Comparison of ENCODE assay signal across 9 cellular contexts in the genomic region with DNA sequence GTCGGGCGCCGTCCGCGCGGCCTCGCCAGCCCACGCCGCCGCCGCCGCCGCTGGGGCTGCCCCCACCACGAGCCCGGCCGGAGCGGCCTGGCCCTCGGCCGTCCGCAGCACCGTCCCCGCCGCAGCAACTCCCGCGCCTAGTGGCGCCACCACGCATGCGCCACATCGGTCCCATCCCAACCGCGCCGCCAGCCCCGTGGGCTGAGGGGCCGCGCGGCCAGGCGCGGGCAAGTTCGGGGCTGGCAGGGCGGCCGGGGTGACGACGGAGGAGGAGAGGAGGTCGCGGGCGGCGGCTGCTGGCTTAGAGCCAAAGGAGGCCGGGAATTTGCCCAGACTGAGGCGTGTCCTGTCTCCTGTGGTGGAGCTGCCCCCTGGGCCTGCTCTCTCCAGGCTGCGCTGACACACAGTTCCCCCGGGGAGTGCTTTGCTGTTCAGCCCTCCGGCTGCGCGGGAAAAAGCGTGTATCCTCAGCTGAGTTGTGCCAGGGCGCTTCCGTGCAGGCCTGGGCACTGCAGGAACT. TPM values are rescaled to one million over a fixed set of nuclear protein-coding genes. Genes with fewer than 3 reads are reported as not detected.
DNase-seq lines count a peak whose midpoint lies in the region; ATAC-seq and TF ChIP-seq lines count a peak whose summit lies in the region.
"Had no signal": no experiment of that assay in that cellular context is flagged by ENCODE, and none has a peak within 500 bp of the region (broad histone marks: within the 10 kb centered on the region; RNA-seq: fewer than 3 reads in every experiment).

A gene (minus strand): TSS at position 298 of the 520 bp plus-strand sequence. CDS start 132 bp downstream, at position 166.

- peaks cover 0 to 3% (median 1%) of the 10 kb centered on the region in 3 donors for H3K27me3 Mint-ChIP-seq in immature natural killer cell (ENCODE audit: low read depth in 3 of 3)

- DNase-seq in SIG-M5 treated with dmso at 0.1 percent for 504 hours (lab: John Stamatoyannopoulos, UW; ENCODE audit: unreplicated experiment), result peak; percentile 12
- DNase-seq in SIG-M5 (lab: John Stamatoyannopoulos, UW), result no peak
- peak; percentile 29 to 88 (median 85) for DNase-seq in Peyer's patch
- peak; percentile 63 for DNase-seq in choroid plexus epithelial cell (ENCODE audit: low read depth)
- peak in 2 of 3 donors; percentile 41 for DNase-seq in immature natural killer cell
- no peak for DNase-seq in activated gamma-delta T cell treated with Interleukin-2 at 50 U/mL for 16 hours

- H3K27ac ChIP-seq in Peyer's patch, result peak within 1 kb of the TSS; percentile 76 to 98 (median 95)
- H3K27ac ChIP-seq: BLaER1 had no signal

- H3K9me3 Mint-ChIP-seq in immature natural killer cell, result peaks cover 5 to 18% (median 13%) of the 10 kb centered on the region in 6 donors

- peak within 1 kb of the TSS; percentile 68 to 80 (median 74) for H3K4me3 Mint-ChIP-seq in immature natural killer cell

- H3K36me3 ChIP-seq in Peyer's patch (no peaks in the 10 kb centered on the region), skeletal muscle satellite cell (ENCODE audit: insufficient read depth, low read length) (no peaks in the 10 kb centered on the region)
- H3K36me3 ChIP-seq: BLaER1 had no signal

- TF ChIP-seq CTCF in Peyer's patch (IDR thresholded peaks at IDR 0.05) (peak in 2 of 6 experiments; percentile 37 to 42), choroid plexus epithelial cell (conservative IDR thresholded peaks at IDR 0.05; ENCODE audit: low read depth, low read length) (no peak)

- no peak for TF ChIP-seq POLR2A in Peyer's patch (IDR thresholded peaks at IDR 0.05)

- peak; percentile 47 for ATAC-seq in HG03520 (IDR thresholded peaks at IDR 0.05; ENCODE audit: unreplicated experiment)

- H3K27ac Mint-ChIP-seq in immature natural killer cell, result peak within 1 kb of the TSS in 2 of 6 donors; percentile 19 to 22

- peak within 1 kb of the TSS; percentile 91 for H3K9ac ChIP-seq in skeletal muscle satellite cell (ENCODE audit: low read depth, low read length)
- H3K9ac ChIP-seq: BLaER1 had no signal

- H3K4me2 ChIP-seq in skeletal muscle satellite cell (ENCODE audit: low read length), result peak within 1 kb of the TSS; percentile 83
- H3K4me2 ChIP-seq: BLaER1 had no signal

- peaks cover 12 to 16% of the 10 kb centered on the region in 2 donors for H3K4me1 Mint-ChIP-seq in immature natural killer cell

- H3K9me3 ChIP-seq in Peyer's patch (peaks cover 0 to 4% (median 0%) of the 10 kb centered on the region in 4 donors), skeletal muscle satellite cell (replicated peaks; ENCODE audit: low read length) (no peaks in the 10 kb centered on the region)

- no peaks in the 10 kb centered on the region for H3K36me3 Mint-ChIP-seq in immature natural killer cell

- H3K27me3 ChIP-seq in Peyer's patch, result no peaks in the 10 kb centered on the region
- H3K27me3 ChIP-seq in skeletal muscle satellite cell (ENCODE audit: control insufficient read depth, insufficient read depth, low read length), result no peaks in the 10 kb centered on the region
- H3K27me3 ChIP-seq: BLaER1 had no signal

- peak within 1 kb of the TSS; percentile 45 to 86 (median 64) for H3K4me3 ChIP-seq in Peyer's patch
- peak within 1 kb of the TSS; percentile 66 for H3K4me3 ChIP-seq in choroid plexus epithelial cell (ENCODE audit: low read depth, low read length)
- H3K4me3 ChIP-seq in skeletal muscle satellite cell (ENCODE audit: low read length), result peak within 1 kb of the TSS; percentile 80
- H3K4me3 ChIP-seq: BLaER1 had no signal

- peaks cover 0 to 2% (median 0%) of the 10 kb centered on the region in 4 donors for H3K4me1 ChIP-seq in Peyer's patch
- peaks cover 24% of the 10 kb centered on the region for H3K4me1 ChIP-seq in skeletal muscle satellite cell (ENCODE audit: control insufficient read depth, insufficient read depth, low read length)
- H3K4me1 ChIP-seq: BLaER1 had no signal

RNA-seq across cellular contexts. Expression of the gene that starts here (rescaled TPM):
- total RNA-seq in Peyer's patch, result 10 to 100 TPM in 3 of 4 donors, 1 to 10 TPM in 1; 3.3 to 16.1 (median 13.4) TPM
- polyA plus RNA-seq in immature natural killer cell, result 1 to 10 TPM in 2 of 3 donors, under 1 TPM in 1; 0.63 to 1.6 (median 1.1) TPM
- total RNA-seq in skeletal muscle satellite cell (2012; rRNA removed), result 6.6 and 10.9 TPM in 2 replicates

Comparison
In these comparisons a context has a peak if more than half of its experiments do, and no peak if none do; other contexts are left out.
1. DNase-seq: peak in SIG-M5 treated with dmso at 0.1 percent for 504 hours (single experiment), Peyer's patch (3 of 3), choroid plexus epithelial cell (single experiment) and immature natural killer cell (2 of 3); none in SIG-M5 (single experiment) and activated gamma-delta T cell treated with Interleukin-2 at 50 U/mL for 16 hours (single experiment).
2. Peak in every context shown above with its lines, with median percentiles within 50 percentile points of each other: H3K4me3 ChIP-seq.